In the genomic region with DNA sequence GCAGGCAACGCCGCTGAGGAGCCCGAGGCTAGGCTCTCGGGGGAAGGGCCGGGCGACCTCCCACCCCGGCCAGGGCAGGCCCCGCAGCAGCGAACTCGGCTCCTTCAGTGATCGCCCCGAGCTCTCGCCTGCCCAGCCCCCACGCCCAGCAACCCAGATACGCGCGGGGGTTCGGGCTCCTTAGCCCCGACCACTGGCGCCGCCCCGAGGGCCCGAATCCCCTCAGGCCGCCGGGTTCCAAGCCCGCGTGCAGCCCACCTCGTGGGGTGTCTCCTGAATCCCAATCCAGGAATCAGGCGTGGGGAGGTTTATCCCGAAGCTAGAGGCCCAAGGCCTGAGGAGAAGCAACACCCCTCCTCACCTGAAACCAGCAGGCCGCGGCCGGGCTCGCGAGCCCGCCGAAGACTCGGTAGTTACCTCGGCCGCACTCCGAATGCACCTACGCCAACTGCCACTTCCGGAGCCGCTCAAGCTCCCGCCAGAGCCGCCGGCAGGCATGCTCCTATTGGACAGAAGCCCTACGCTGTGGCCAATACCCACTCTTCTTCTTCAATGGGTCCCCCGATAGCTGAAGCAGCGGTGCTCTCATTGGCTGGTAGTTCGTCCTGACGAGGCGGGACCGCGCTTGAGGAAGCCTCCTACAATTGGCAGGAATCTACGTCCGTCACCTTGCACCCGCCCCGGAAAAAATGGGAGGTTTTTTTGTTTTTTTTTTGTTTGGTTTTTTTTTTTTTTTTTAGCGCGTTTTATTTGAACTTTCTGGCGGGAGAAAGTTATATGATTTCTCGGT, we compare ENCODE assay signal across 8 cellular contexts. TPM values are rescaled to one million over a fixed set of nuclear protein-coding genes. Genes with fewer than 3 reads are reported as not detected.
DNase-seq lines count a peak whose midpoint lies in the region; ATAC-seq and TF ChIP-seq lines count a peak whose summit lies in the region.

A gene with protein sequence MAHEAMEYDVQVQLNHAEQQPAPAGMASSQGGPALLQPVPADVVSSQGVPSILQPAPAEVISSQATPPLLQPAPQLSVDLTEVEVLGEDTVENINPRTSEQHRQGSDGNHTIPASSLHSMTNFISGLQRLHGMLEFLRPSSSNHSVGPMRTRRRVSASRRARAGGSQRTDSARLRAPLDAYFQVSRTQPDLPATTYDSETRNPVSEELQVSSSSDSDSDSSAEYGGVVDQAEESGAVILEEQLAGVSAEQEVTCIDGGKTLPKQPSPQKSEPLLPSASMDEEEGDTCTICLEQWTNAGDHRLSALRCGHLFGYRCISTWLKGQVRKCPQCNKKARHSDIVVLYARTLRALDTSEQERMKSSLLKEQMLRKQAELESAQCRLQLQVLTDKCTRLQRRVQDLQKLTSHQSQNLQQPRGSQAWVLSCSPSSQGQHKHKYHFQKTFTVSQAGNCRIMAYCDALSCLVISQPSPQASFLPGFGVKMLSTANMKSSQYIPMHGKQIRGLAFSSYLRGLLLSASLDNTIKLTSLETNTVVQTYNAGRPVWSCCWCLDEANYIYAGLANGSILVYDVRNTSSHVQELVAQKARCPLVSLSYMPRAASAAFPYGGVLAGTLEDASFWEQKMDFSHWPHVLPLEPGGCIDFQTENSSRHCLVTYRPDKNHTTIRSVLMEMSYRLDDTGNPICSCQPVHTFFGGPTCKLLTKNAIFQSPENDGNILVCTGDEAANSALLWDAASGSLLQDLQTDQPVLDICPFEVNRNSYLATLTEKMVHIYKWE (minus strand): TSS at position 453 of the 790 bp plus-strand sequence. CDS start 5,428 bp downstream, outside the sequence.

- H3K27me3 ChIP-seq in right atrium auricular region (no peaks in the 10 kb centered on the region), psoas muscle (ENCODE audit: insufficient read depth in 3 of 3, low read length in 2 of 3) (no peaks in the 10 kb centered on the region), uterus (no peaks in the 10 kb centered on the region)

- peak; percentile 97 for DNase-seq in NCI-H1694 treated with DMSO at 0.1 percent for 48 hours (lab: John Stamatoyannopoulos, UW)
- peak; percentile 87 to 95 (median 92) for DNase-seq in T-helper 17 cell
- peak; percentile 99 for DNase-seq in right atrium auricular region (ENCODE audit: low spot score)
- peak; percentile 95 to 98 for DNase-seq in psoas muscle
- DNase-seq in uterus = peak; percentile 96 to 99

- peaks cover 24% of the 10 kb centered on the region for H3K4me1 Mint-ChIP-seq in T-helper 17 cell

- H3K27ac Mint-ChIP-seq in T-helper 17 cell = peak within 1 kb of the TSS; percentile 86

- TF ChIP-seq POLR2A in GM15510 (IDR thresholded peaks at IDR 0.05; ENCODE audit: borderline replicate concordance, extremely low read depth, insufficient read length) = peak; percentile 87
- peak in 1 of 2 donors; percentile 38 for TF ChIP-seq POLR2A in uterus (IDR thresholded peaks at IDR 0.05)

- H3K4me1 ChIP-seq in right atrium auricular region (peaks cover 0 to 12% of the 10 kb centered on the region in 2 donors), psoas muscle (peaks cover 3% of the 10 kb centered on the region), uterus (no peaks in the 10 kb centered on the region)

- peak; percentile 100 for ATAC-seq in HG02885 (IDR thresholded peaks at IDR 0.05; ENCODE audit: poor library complexity, unreplicated experiment)
- peak; percentile 99 for ATAC-seq in T-helper 17 cell
- ATAC-seq in psoas muscle = peak; percentile 100

- TF ChIP-seq CTCF in right atrium auricular region (IDR thresholded peaks at IDR 0.05) (no peak), psoas muscle (IDR thresholded peaks at IDR 0.05) (no peak), uterus (IDR thresholded peaks at IDR 0.05) (peak in 1 of 4 experiments; percentile 19)

- H3K27me3 Mint-ChIP-seq in T-helper 17 cell = no peaks in the 10 kb centered on the region

- no peaks in the 10 kb centered on the region for H3K9me3 ChIP-seq in T-helper 17 cell (ENCODE audit: control insufficient read depth, low read length, poor library complexity, severe bottlenecking)
- no peaks in the 10 kb centered on the region for H3K9me3 ChIP-seq in right atrium auricular region
- no peaks in the 10 kb centered on the region for H3K9me3 ChIP-seq in psoas muscle
- no peaks in the 10 kb centered on the region for H3K9me3 ChIP-seq in uterus

- intact Hi-C loops in psoas muscle (cut with DNase I) = loop anchor here in 1 of 2 donors (10.0 kb wide), 1 partner anchor 62 kb away; a partner anchor contains a TSS
- intact Hi-C loops in uterus (cut with DNase I; ENCODE audit: low total_unique reads) = no loop called here

- no peaks in the 10 kb centered on the region for H3K36me3 Mint-ChIP-seq in T-helper 17 cell (ENCODE audit: low read depth)

- H3K36me3 ChIP-seq in right atrium auricular region = peaks cover 13% of the 10 kb centered on the region
- peaks cover 0 to 32% of the 10 kb centered on the region in 2 donors for H3K36me3 ChIP-seq in psoas muscle (ENCODE audit: insufficient read depth in 1 of 2, low read depth in 1 of 2)
- H3K36me3 ChIP-seq in uterus = no peaks in the 10 kb centered on the region

- H3K4me3 ChIP-seq in right atrium auricular region (peak within 1 kb of the TSS; percentile 68 to 95), psoas muscle (peak within 1 kb of the TSS; percentile 78), uterus (peak within 1 kb of the TSS; percentile 66 to 85)

- WGBS in psoas muscle, 3 donors = 0 to 1% (median 1%) methylated on average over 56 to 63 of the region's 63 CpGs

- peak within 1 kb of the TSS; percentile 95 for H3K4me3 Mint-ChIP-seq in T-helper 17 cell

- H3K27ac ChIP-seq in angular gyrus (ENCODE audit: low read depth, low read length) (peak within 1 kb of the TSS; percentile 53), right atrium auricular region (peak within 1 kb of the TSS; percentile 47 to 74), psoas muscle (peak within 1 kb of the TSS; percentile 85), uterus (peak within 1 kb of the TSS; percentile 51 to 68)

RNA-seq across cellular contexts. Expression of the gene that starts here (rescaled TPM):
- total RNA-seq in T-helper 17 cell = 10 to 100 TPM; 34.2 to 61.2 TPM
- 1 to 10 TPM; 2.9 to 9.7 TPM for total RNA-seq in right atrium auricular region
- 1 to 10 TPM; 4.0 to 8.2 (median 7.2) TPM for total RNA-seq in psoas muscle
- polyA plus RNA-seq in psoas muscle = 1 to 10 TPM; 2.6 to 3.9 (median 3.3) TPM
- total RNA-seq in uterus = 10 to 100 TPM in 3 of 4 donors, 1 to 10 TPM in 1; 3.6 to 27.6 (median 20.0) TPM

Comparison
In these comparisons a context has a peak if more than half of its experiments do, and no peak if none do; other contexts are left out.
1. Peak in every context shown above with its lines: DNase-seq, ATAC-seq, H3K4me3 ChIP-seq and H3K27ac ChIP-seq.